ENCODE assay signal across 12 cellular contexts in the genomic region with DNA sequence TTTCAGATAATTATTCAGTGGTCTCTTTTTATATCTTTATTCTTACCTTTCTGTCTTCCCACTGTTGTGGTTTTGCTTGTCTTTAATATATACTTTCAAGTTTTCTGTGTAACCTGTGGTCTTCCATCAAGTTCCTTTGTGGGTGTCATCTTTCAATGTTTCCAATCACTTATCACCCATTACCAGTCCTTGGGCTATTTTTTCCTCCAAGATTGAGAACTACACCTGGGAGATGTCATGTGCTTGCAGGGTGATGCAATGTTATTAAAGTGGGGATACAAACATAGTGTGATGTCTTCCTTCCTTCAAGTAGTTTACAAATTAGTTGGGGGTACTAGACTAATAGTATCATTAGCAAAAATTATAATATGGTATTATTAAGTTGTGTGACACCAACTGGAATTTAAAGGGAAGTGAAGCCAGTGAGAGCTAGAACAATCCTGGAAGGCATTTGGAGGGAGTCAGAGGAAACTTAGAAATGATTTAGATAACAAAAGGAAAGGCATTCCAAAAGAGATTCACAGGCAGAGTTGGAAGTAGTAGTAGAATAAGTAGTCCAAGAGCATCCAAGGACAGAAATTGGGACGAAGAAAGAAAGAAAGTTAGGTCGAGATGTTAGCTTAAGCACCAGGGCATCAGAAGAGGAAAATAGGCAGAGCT. TPM values are rescaled to one million over a fixed set of nuclear protein-coding genes. Genes with fewer than 3 reads are reported as not detected.
DNase-seq lines count a peak whose midpoint lies in the region; ATAC-seq, FAIRE-seq and TF ChIP-seq lines count a peak whose summit lies in the region.
"Had no signal": no experiment of that assay in that cellular context is flagged by ENCODE, and none has a peak within 500 bp of the region (broad histone marks: within the 10 kb centered on the region; RNA-seq: fewer than 3 reads in every experiment).

No MANE protein-coding gene starts in this region.

- WGBS in ovary, 3 donors: 57 to 72% (median 61%) methylated on average over 2 of the region's 2 CpGs

- CTCF ChIA-PET in activated CD8-positive, alpha-beta T cell treated with anti-CD3 and anti-CD28 coated beads, Interleukin-2, amount 10 ng/mL, durations not matched to agents 7 days and 5 days (lab: Charles Lee): interaction anchor here (1.2 kb wide), 1 partner anchor 302 kb away, joined by 3 read pairs; no protein-coding TSS in a partner anchor

- no peak overlapping the region for H3K27ac Mint-ChIP-seq in activated CD8-positive, alpha-beta T cell treated with anti-CD3 and anti-CD28 coated beads, Interleukin-2, amount 10 ng/mL, durations not matched to agents 7 days and 5 days

- 0 out of 2 replicates have a peak overlapping the region, but pooled peaks have one; percentile 9 for H3K9ac ChIP-seq in BLaER1
- peak overlapping the region in 1 of 2 donors; percentile 3 for H3K9ac ChIP-seq in mucosa of rectum (ENCODE audit: low read depth in 1 of 2, low read length in 2 of 2)

- no peaks in the 10 kb centered on the region for H3K27me3 Mint-ChIP-seq in activated CD8-positive, alpha-beta T cell treated with anti-CD3 and anti-CD28 coated beads, Interleukin-2, amount 10 ng/mL, durations not matched to agents 7 days and 5 days (ENCODE audit: low read depth)

- intact Hi-C loops in ovary (cut with DNase I): no loop called here

- FAIRE-seq in GM12892 (lab: Jason Lieb, UNC): peak; percentile 86
- FAIRE-seq: G401.6 had no signal

- H3K36me3 Mint-ChIP-seq in activated CD8-positive, alpha-beta T cell treated with anti-CD3 and anti-CD28 coated beads, Interleukin-2, amount 10 ng/mL, durations not matched to agents 7 days and 5 days (ENCODE audit: low read depth): peaks cover 16% of the 10 kb centered on the region

- H3K9me3 ChIP-seq in BLaER1 (peaks cover 6% of the 10 kb centered on the region), mucosa of rectum (ENCODE audit: control insufficient read depth in 2 of 2, low read length in 2 of 2) (no peaks in the 10 kb centered on the region), ovary (no peaks in the 10 kb centered on the region)

- POLR2A ChIA-PET in activated CD8-positive, alpha-beta T cell treated with anti-CD3 and anti-CD28 coated beads, Interleukin-2, amount 10 ng/mL, durations not matched to agents 7 days and 5 days (lab: Charles Lee): no interaction called here

- TF ChIP-seq CTCF in ovary (IDR thresholded peaks at IDR 0.05): no peak

- H3K4me3 ChIP-seq in BLaER1: no peak overlapping the region
- peak overlapping the region in 1 of 2 donors; percentile 90 for H3K4me3 ChIP-seq in mucosa of rectum (ENCODE audit: low read length in 2 of 2)
- no peak overlapping the region for H3K4me3 ChIP-seq in ovary
- H3K4me3 ChIP-seq: skin epidermis had no signal

- H3K27ac ChIP-seq in BLaER1 (peak overlapping the region; percentile 24; the same call in 1 of the 2 replicates), mucosa of rectum (ENCODE audit: low read depth in 2 of 2, low read length in 2 of 2) (peak overlapping the region; percentile 1 to 38), ovary (no peak overlapping the region), substantia nigra (ENCODE audit: low read depth, low read length, poor library complexity, severe bottlenecking) (no peak overlapping the region)
- H3K27ac ChIP-seq: skin epidermis had no signal

- no peak for TF ChIP-seq POLR2A in GM12892 (IDR thresholded peaks at IDR 0.05; ENCODE audit: low read depth, low read length)
- TF ChIP-seq POLR2A in ovary (IDR thresholded peaks at IDR 0.05): no peak

- no peaks in the 10 kb centered on the region for H3K27me3 ChIP-seq in BLaER1
- no peaks in the 10 kb centered on the region for H3K27me3 ChIP-seq in mucosa of rectum (ENCODE audit: control insufficient read depth in 2 of 2, insufficient read depth in 2 of 2, low read length in 2 of 2)
- H3K27me3 ChIP-seq in ovary: no peaks in the 10 kb centered on the region

- peak overlapping the region; percentile 62 for H3K4me3 Mint-ChIP-seq in activated CD8-positive, alpha-beta T cell treated with anti-CD3 and anti-CD28 coated beads, Interleukin-2, amount 10 ng/mL, durations not matched to agents 7 days and 5 days

- H3K9me3 Mint-ChIP-seq in activated CD8-positive, alpha-beta T cell treated with anti-CD3 and anti-CD28 coated beads, Interleukin-2, amount 10 ng/mL, durations not matched to agents 7 days and 5 days (ENCODE audit: insufficient read depth): peaks cover 6% of the 10 kb centered on the region

- DNase-seq in GM12892 (ENCODE audit: insufficient read length) (no peak), ovary (no peak), substantia nigra (lab: John Stamatoyannopoulos, UW) (no peak)
- no peak for DNase-seq in activated CD8-positive, alpha-beta T cell treated with anti-CD3 and anti-CD28 coated beads, Interleukin-2, amount 10 ng/mL, durations not matched to agents 7 days and 5 days
- DNase-seq in effector CD8-positive, alpha-beta T cell (lab: John Stamatoyannopoulos, UW): no peak
- DNase-seq: NCI-H524 had no signal

- peaks cover 38% of the 10 kb centered on the region for H4K20me1 ChIP-seq in BLaER1

- peaks cover 44% of the 10 kb centered on the region for H3K4me1 Mint-ChIP-seq in activated CD8-positive, alpha-beta T cell treated with anti-CD3 and anti-CD28 coated beads, Interleukin-2, amount 10 ng/mL, durations not matched to agents 7 days and 5 days (ENCODE audit: low read depth)

- peak overlapping the region; percentile 90 for H3K4me2 ChIP-seq in BLaER1

- H3K4me1 ChIP-seq in BLaER1 (peaks cover 47% of the 10 kb centered on the region), mucosa of rectum (ENCODE audit: control insufficient read depth in 2 of 2, insufficient read depth in 2 of 2, low read length in 2 of 2) (peaks cover 3 to 9% of the 10 kb centered on the region in 2 donors), ovary (ENCODE audit: insufficient read depth) (peaks cover 1% of the 10 kb centered on the region)

- H3K36me3 ChIP-seq in BLaER1 (no peaks in the 10 kb centered on the region), mucosa of rectum (ENCODE audit: control insufficient read depth in 2 of 2, insufficient read depth in 2 of 2, low read length in 2 of 2) (no peaks in the 10 kb centered on the region), ovary (no peaks in the 10 kb centered on the region)

- no peak for ATAC-seq in activated CD8-positive, alpha-beta T cell treated with anti-CD3 and anti-CD28 coated beads, Interleukin-2, amount 10 ng/mL, durations not matched to agents 7 days and 5 days
- ATAC-seq in HG03039 (IDR thresholded peaks at IDR 0.05; ENCODE audit: unreplicated experiment): no peak
- ATAC-seq: activated CD4-positive, CD25-positive, alpha-beta regulatory T cell treated with anti-CD3 and anti-CD28 coated beads, Interleukin-2, amount 50 U/mL, for 24 hours had no signal

- no peak for TF ChIP-seq EP300 in ovary (IDR thresholded peaks at IDR 0.05)

RNA-seq across cellular contexts. Expression of a gene that starts 3.4 kb away (rescaled TPM):
- 22.9 TPM for polyA plus RNA-seq in GM12892 (2012; ENCODE audit: missing spikeins)
- 10 to 100 TPM; 25.5 to 25.7 TPM for total RNA-seq in activated CD8-positive, alpha-beta T cell treated with anti-CD3 and anti-CD28 coated beads, Interleukin-2, amount 10 ng/mL, durations not matched to agents 7 days and 5 days
- 10 to 100 TPM; 44.8 to 71.6 (median 63.6) TPM for total RNA-seq in ovary
- 10 to 100 TPM; 25.5 to 41.9 TPM for polyA plus RNA-seq in ovary

Comparison
In these comparisons a context has a peak if more than half of its experiments do, and no peak if none do; other contexts are left out.
1. H3K27ac ChIP-seq: peak in BLaER1 (single experiment) and mucosa of rectum (2 of 2); none in ovary (0 of 2) and substantia nigra (single experiment).